Comparison of ENCODE assay signal across 21 cellular contexts in the genomic region with DNA sequence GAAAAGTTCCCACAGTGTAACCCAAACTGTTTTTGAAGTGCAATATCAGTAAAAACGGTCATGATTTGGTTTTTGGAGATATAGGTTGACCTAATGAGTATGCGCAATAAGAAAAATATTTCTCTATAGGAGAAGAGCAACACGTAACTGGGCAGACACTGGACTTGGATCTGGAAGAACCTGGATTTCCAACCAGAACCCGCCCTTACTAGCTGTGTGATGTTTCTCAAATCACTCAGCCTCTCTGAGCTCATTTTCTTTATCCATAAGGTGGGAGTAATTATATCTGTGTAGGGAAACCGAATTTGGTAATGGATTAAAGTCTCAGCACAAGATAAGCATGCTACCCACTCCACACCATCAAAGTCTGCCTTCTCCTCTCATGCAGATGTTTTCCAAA.
DNase-seq lines count a peak whose midpoint lies in the region; ATAC-seq and TF ChIP-seq lines count a peak whose summit lies in the region.
"Had no signal": no experiment of that assay in that cellular context is flagged by ENCODE, and none has a peak within 500 bp of the region (broad histone marks: within the 10 kb centered on the region; RNA-seq: fewer than 3 reads in every experiment).

No MANE protein-coding gene starts in this region.

- no peaks in the 10 kb centered on the region for H4K20me1 ChIP-seq in OCI-LY7 (ENCODE audit: insufficient read depth, low read length)

- intact Hi-C loops in OCI-LY7 (cut with micrococcal nuclease; ENCODE audit: unreplicated experiment) = no loop called here

- H3K9me3 Mint-ChIP-seq in WTC11 (no peaks in the 10 kb centered on the region), progenitor cell of endocrine pancreas (ENCODE audit: low read depth) (no peaks in the 10 kb centered on the region)
- H3K9me3 Mint-ChIP-seq: CD4-positive, alpha-beta T cell had no signal

- H3K36me3 Mint-ChIP-seq in WTC11 (no peaks in the 10 kb centered on the region), progenitor cell of endocrine pancreas (ENCODE audit: insufficient read depth) (no peaks in the 10 kb centered on the region)

- H3K27me3 ChIP-seq in H7 (ENCODE audit: control insufficient read depth, insufficient read depth, low read length) (no peaks in the 10 kb centered on the region), iPS-20b (ENCODE audit: insufficient read depth, low read length) (no peaks in the 10 kb centered on the region)
- H3K27me3 ChIP-seq: SJCRH30 had no signal

- H3K79me2 ChIP-seq in OCI-LY7 (ENCODE audit: insufficient read depth, low read depth, low read length) = no peaks in the 10 kb centered on the region

- H3K4me3 ChIP-seq in H7 (ENCODE audit: insufficient read depth, low read depth, low read length) (no peak overlapping the region), iPS-20b (ENCODE audit: low read length) (peak overlapping the region; percentile 48; the same call in 1 of the 2 replicates), OCI-LY7 (ENCODE audit: low read depth, low read length, poor library complexity, severe bottlenecking) (no peak overlapping the region)
- H3K4me3 ChIP-seq: BLaER1 treated with 17β-estradiol and CSF1 and Interleukin-3, amounts not matched to agents 10 nM and 100 nM; PC-9; SJCRH30 had no signal

- ATAC-seq in WTC11 (no peak), GM19463 (IDR thresholded peaks at IDR 0.05; ENCODE audit: unreplicated experiment) (no peak)
- ATAC-seq: Right ventricle myocardium inferior, SK-N-SH treated with all-trans-retinoic acid at 6 μM for 48 hours had no signal

- H3K9ac ChIP-seq in iPS-20b (ENCODE audit: low read depth, low read length) = peak overlapping the region; percentile 71; the same call in 1 of the 2 replicates
- H3K9ac ChIP-seq: BLaER1 treated with 17β-estradiol and CSF1 and Interleukin-3, amounts not matched to agents 10 nM and 100 nM had no signal

- H3K4me1 ChIP-seq in iPS-20b (ENCODE audit: insufficient read depth, low read length) = peaks cover 25% of the 10 kb centered on the region; the same call in 1 of the 2 replicates
- no peaks in the 10 kb centered on the region for H3K4me1 ChIP-seq in OCI-LY7 (ENCODE audit: insufficient read depth, low read length, poor library complexity, severe bottlenecking)
- H3K4me1 ChIP-seq: SJCRH30 had no signal

- POLR2A ChIA-PET in WTC11 (lab: Charles Lee) = no interaction called here
- POLR2A ChIA-PET in OCI-LY7 (lab: Charles Lee) = no interaction called here

- no peak overlapping the region for H2AFZ ChIP-seq in OCI-LY7 (ENCODE audit: low read length)
- H2AFZ ChIP-seq: PC-9 had no signal

- H3K9me3 ChIP-seq in iPS-20b (ENCODE audit: insufficient read depth, low read depth, low read length) (no peaks in the 10 kb centered on the region), OCI-LY7 (ENCODE audit: low read length) (no peaks in the 10 kb centered on the region)
- H3K9me3 ChIP-seq: BLaER1 treated with 17β-estradiol and CSF1 and Interleukin-3, amounts not matched to agents 10 nM and 100 nM; SJCRH30 had no signal

- DNase-seq in H7 (peak; percentile 16), WTC11 (ENCODE audit: low spot score) (no peak), progenitor cell of endocrine pancreas (ENCODE audit: low spot score, unreplicated experiment) (no peak), NCI-H2107 treated with DMSO at 0.1 percent for 48 hours (lab: John Stamatoyannopoulos, UW; ENCODE audit: unreplicated experiment) (no peak), OCI-LY7 (ENCODE audit: low spot score) (no peak)
- DNase-seq: CD4-positive, alpha-beta T cell; HCEC 1CT; Kasumi-1; NCI-H1105 treated with DMSO at 0.1 percent for 48 hours; NCI-H2029; NCI-H446 treated with DMSO at 0.1 percent for 48 hours; NCI-H526; NCI-H82; NK-92 treated with Interleukin-12 subunit alpha and Interleukin-12 subunit beta, amount 100 ng/mL, for 24 hours; PC-9; SJCRH30 had no signal

- H3K36me3 ChIP-seq in H7 (replicated peaks; ENCODE audit: control insufficient read depth, insufficient read depth, low read length) (no peaks in the 10 kb centered on the region), iPS-20b (ENCODE audit: insufficient read depth, low read depth, low read length) (no peaks in the 10 kb centered on the region), OCI-LY7 (ENCODE audit: insufficient read depth, low read length) (no peaks in the 10 kb centered on the region)
- H3K36me3 ChIP-seq: BLaER1 treated with 17β-estradiol and CSF1 and Interleukin-3, amounts not matched to agents 10 nM and 100 nM; SJCRH30 had no signal

- no peaks in the 10 kb centered on the region for H3K27me3 Mint-ChIP-seq in WTC11 (ENCODE audit: low read depth)
- peaks cover 22% of the 10 kb centered on the region for H3K27me3 Mint-ChIP-seq in progenitor cell of endocrine pancreas

- no peaks in the 10 kb centered on the region for H3K9me2 ChIP-seq in OCI-LY7 (ENCODE audit: insufficient read depth, low read length)

- H3K4me3 Mint-ChIP-seq in WTC11 (0 out of 2 replicates have a peak overlapping the region, but pooled peaks have one; percentile 25), progenitor cell of endocrine pancreas (ENCODE audit: low read depth) (no peak overlapping the region)
- H3K4me3 Mint-ChIP-seq: CD4-positive, alpha-beta T cell had no signal

- H3K27ac ChIP-seq in iPS-20b (ENCODE audit: low read length) (no peak overlapping the region), OCI-LY7 (ENCODE audit: low read depth, low read length, poor library complexity, severe bottlenecking) (no peak overlapping the region)
- H3K27ac ChIP-seq: BLaER1 treated with 17β-estradiol and CSF1 and Interleukin-3, amounts not matched to agents 10 nM and 100 nM; PC-9; SJCRH30 had no signal

- H3K4me2 ChIP-seq in OCI-LY7 (ENCODE audit: low read length) = no peak overlapping the region
- H3K4me2 ChIP-seq: PC-9 had no signal

- H3K27ac Mint-ChIP-seq in WTC11 (no peak overlapping the region; the same call in 1 of the 2 replicates), progenitor cell of endocrine pancreas (peak overlapping the region; percentile 20)
- H3K27ac Mint-ChIP-seq: CD4-positive, alpha-beta T cell had no signal

- TF ChIP-seq CTCF in WTC11 (IDR thresholded peaks at IDR 0.05) = no peak
- no peak for TF ChIP-seq CTCF in progenitor cell of endocrine pancreas (IDR thresholded peaks at IDR 0.05; ENCODE audit: unreplicated experiment)
- TF ChIP-seq CTCF in OCI-LY7 (conservative IDR thresholded peaks at IDR 0.05; ENCODE audit: low read length) = no peak

- no TSS peak for BruUV-seq in OCI-LY7 (replicated peaks; lab: Mats Ljungman, UMichigan)

- CTCF ChIA-PET in WTC11 (lab: Charles Lee) = interaction anchor here (1.0 kb wide), 1 partner anchor 40 kb away, joined by 4 read pairs; no protein-coding TSS in a partner anchor
- CTCF ChIA-PET in OCI-LY7 (lab: Charles Lee; ENCODE audit: unreplicated experiment) = no interaction called here

- H3K4me1 Mint-ChIP-seq in WTC11 (peaks cover 42% of the 10 kb centered on the region), progenitor cell of endocrine pancreas (ENCODE audit: low read depth) (peaks cover 11% of the 10 kb centered on the region)

TF ChIP-seq in WTC11, 78 proteins besides CTCF, POLR2A, EP300 and RAD21:
- no peak for TF ChIP-seq NFE2L1 (CRISPR knock-in tag; IDR thresholded peaks at IDR 0.05)
- 0 out of 2 replicates have a peak, but pooled peaks have one; percentile 11 for TF ChIP-seq GTF2I (CRISPR knock-in tag; conservative IDR thresholded peaks at IDR 0.05)
TF ChIP-seq in WTC11: peak in this region for 1.
